ENCODE assay signal across 27 cellular contexts in genomic region chr16:46732561-46732960, GRCh38. TPM values are rescaled to one million over a fixed set of nuclear protein-coding genes. Genes with fewer than 3 reads are reported as not detected.
"Had no signal": no experiment of that assay in that cellular context is flagged by ENCODE, and none has a peak within 500 bp of the region (broad histone marks: within the 10 kb centered on the region; RNA-seq: fewer than 3 reads in every experiment).

No MANE protein-coding gene starts in this region.

- H3K9ac ChIP-seq: neural progenitor cell had no signal

- FAIRE-seq: colon, islet of Langerhans had no signal

- H3K4me1 ChIP-seq: neural progenitor cell, prostate gland, tibial nerve, upper lobe of right lung, uterus had no signal

- H3K9me3 ChIP-seq: gastrocnemius medialis, prostate gland, thoracic aorta, tibial nerve, upper lobe of right lung, uterus had no signal

- H3K27ac ChIP-seq: epithelial cell of prostate, neural progenitor cell, prostate gland, thoracic aorta, tibial nerve, upper lobe of right lung, uterus had no signal

- ATAC-seq: esophagus mucosa; gastrocnemius medialis; left colon; naive thymus-derived CD4-positive, alpha-beta T cell; sciatic nerve; stimulated activated memory B cell treated with anti-CD40 and anti-IgM and Interleukin-4, amounts not matched to agents 10 μg/mL and 1 μg/mL and 100 μg/mL, for 72 hours; stimulated activated naive CD8-positive, alpha-beta T cell treated with anti-CD3 and anti-CD28 coated beads, Interleukin-15, Interleukin-2, amounts not matched to agents 100 U/mL and 50 U/mL, for 24 hours; upper lobe of right lung had no signal

- H3K4me2 ChIP-seq: neural progenitor cell had no signal

- H3K27me3 ChIP-seq: gastrocnemius medialis, neural progenitor cell, tibial nerve, upper lobe of right lung, uterus had no signal

- DNase-seq: central memory CD4-positive, alpha-beta T cell; effector CD8-positive, alpha-beta T cell; endodermal cell; foreskin fibroblast; gastrocnemius medialis; hippocampal formation; kidney glomerular epithelial cell; left colon; mesenchymal stem cell; naive thymus-derived CD4-positive, alpha-beta T cell; nucleus accumbens; stimulated activated CD4-positive, alpha-beta T cell treated with anti-CD3 and anti-CD28 coated beads, Interleukin-4, amount 100 ng/mL, for 4 hours; stimulated activated naive CD8-positive, alpha-beta T cell treated with anti-CD3 and anti-CD28 coated beads, Interleukin-15, Interleukin-2, amounts not matched to agents 100 U/mL and 50 U/mL, for 24 hours; substantia nigra; upper lobe of right lung; uterus had no signal

- H3K4me3 ChIP-seq: gastrocnemius medialis, lung, neural progenitor cell, prostate gland, thoracic aorta, tibial nerve, upper lobe of right lung, uterus had no signal

- H3K36me3 ChIP-seq: gastrocnemius medialis, neural progenitor cell, prostate gland, thoracic aorta, tibial nerve, upper lobe of right lung, uterus had no signal

RNA-seq across cellular contexts. Expression of gene MYLK3, which starts 15.6 kb away (rescaled TPM):
- polyA plus RNA-seq: naive thymus-derived CD4-positive, alpha-beta T cell had no signal
